Comparison of ENCODE assay signal across 1 cellular context in the genomic region with DNA sequence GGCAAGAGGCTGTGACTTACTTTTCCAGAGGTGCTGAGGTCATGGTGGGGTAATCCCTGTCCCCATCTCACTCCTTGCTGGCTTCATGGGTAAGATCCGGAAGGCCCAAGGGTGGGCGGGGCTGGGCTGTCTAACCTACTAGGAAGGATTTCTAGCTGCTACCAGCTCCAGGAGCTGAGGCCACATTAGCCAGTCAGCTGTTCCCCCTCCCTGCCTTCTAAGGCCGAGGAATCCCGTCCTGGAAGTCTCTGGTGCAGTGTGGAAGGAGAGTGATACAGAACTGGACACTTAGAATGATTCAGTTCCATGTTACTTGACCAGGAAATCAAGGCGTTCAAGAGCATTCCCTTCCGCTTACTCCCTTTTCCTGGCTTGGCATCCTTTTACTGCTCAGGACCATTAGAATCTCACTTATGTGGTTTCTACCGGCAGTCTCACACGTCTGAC.
TF ChIP-seq lines count a peak whose summit lies in the region.

No MANE protein-coding gene starts in this region.

TF ChIP-seq in endothelial cell of umbilical vein, 7 proteins besides CTCF, POLR2A, EP300 and RAD21:
- TF ChIP-seq POLR2AphosphoS5 (IDR thresholded peaks at IDR 0.05; ENCODE audit: insufficient read depth, low read depth, low read length) = peak; percentile 62
- TF ChIP-seq GATA2 (IDR thresholded peaks at IDR 0.05; ENCODE audit: insufficient read depth, insufficient read length, low read depth, low read length) = no peak
- TF ChIP-seq EZH2 (IDR thresholded peaks at IDR 0.05; ENCODE audit: borderline replicate concordance, low read depth, low read length, severe bottlenecking) = no peak
- TF ChIP-seq, protein P1, sequence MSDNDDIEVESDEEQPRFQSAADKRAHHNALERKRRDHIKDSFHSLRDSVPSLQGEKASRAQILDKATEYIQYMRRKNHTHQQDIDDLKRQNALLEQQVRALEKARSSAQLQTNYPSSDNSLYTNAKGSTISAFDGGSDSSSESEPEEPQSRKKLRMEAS (IDR thresholded peaks at IDR 0.05; ENCODE audit: insufficient read depth, insufficient read length) = no peak
- TF ChIP-seq JUN (IDR thresholded peaks at IDR 0.05; ENCODE audit: borderline replicate concordance, insufficient read depth, insufficient read length, low read depth) = peak; percentile 20
- no peak for TF ChIP-seq MYC (IDR thresholded peaks at IDR 0.05; ENCODE audit: low read depth, low read length)
- TF ChIP-seq FOS (IDR thresholded peaks at IDR 0.05; ENCODE audit: borderline replicate concordance, insufficient read depth, low read length) = peak; percentile 83
